16 cellular contexts compared by ENCODE assay signal in the genomic region with DNA sequence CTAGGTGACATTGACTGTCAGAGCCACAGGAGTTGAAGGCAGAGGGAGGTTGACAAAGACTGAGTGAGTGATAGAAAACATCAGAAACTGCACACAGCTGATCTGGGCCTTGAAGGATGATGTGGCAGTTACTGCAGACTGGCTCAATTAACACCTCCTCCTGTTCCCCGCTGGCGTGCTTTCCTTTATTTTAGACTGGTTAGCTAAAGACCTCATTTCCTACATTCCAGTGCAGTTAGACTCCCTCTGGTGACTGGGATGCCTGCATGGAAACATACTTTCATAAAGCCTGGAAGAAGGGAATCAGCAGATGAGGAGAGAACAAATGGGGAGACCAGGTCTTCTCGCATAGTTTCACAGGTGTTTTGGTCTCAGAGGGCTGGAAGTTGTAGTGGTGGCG. TPM values are rescaled to one million over a fixed set of nuclear protein-coding genes. Genes with fewer than 3 reads are reported as not detected.
A peak's percentile ranks its signal among the peaks of the same experiment; 100 is the strongest.
DNase-seq lines count a peak whose midpoint lies in the region; ATAC-seq and TF ChIP-seq lines count a peak whose summit lies in the region.
"Had no signal": no experiment of that assay in that cellular context is flagged by ENCODE, and none has a peak within 500 bp of the region (broad histone marks: within the 10 kb centered on the region; RNA-seq: fewer than 3 reads in every experiment).

No MANE protein-coding gene starts in this region.

- peak overlapping the region in 1 of 2 experiments; percentile 52; a peak in 2 of 4 replicates for H4K8ac ChIP-seq in IMR-90 (ENCODE audit: low read depth in 2 of 2, low read length in 2 of 2)
- H4K8ac ChIP-seq in mesendoderm (ENCODE audit: low read depth, low read length): no peak overlapping the region

- H2BK120ac ChIP-seq in IMR-90 (ENCODE audit: low read depth, low read length) (no peak overlapping the region), mesendoderm (ENCODE audit: low read depth, low read length) (no peak overlapping the region)

- peak overlapping the region; percentile 50 for H3K27ac Mint-ChIP-seq in endodermal cell
- H3K27ac Mint-ChIP-seq: CD4-positive, alpha-beta T cell had no signal

- H3K9ac ChIP-seq in IMR-90 (ENCODE audit: low read depth, low read length): no peak overlapping the region
- H3K9ac ChIP-seq in endodermal cell (ENCODE audit: extremely low read depth, low read length, poor library complexity, severe bottlenecking): no peak overlapping the region
- H3K9ac ChIP-seq in mesendoderm (ENCODE audit: low read length): no peak overlapping the region
- H3K9ac ChIP-seq: GM23248 had no signal

- no peaks in the 10 kb centered on the region for H3K27me3 Mint-ChIP-seq in endodermal cell (ENCODE audit: insufficient read depth)
- H3K27me3 Mint-ChIP-seq: CD4-positive, alpha-beta T cell had no signal

- H2BK15ac ChIP-seq in IMR-90 (ENCODE audit: low read depth, low read length): no peak overlapping the region
- no peak overlapping the region for H2BK15ac ChIP-seq in mesendoderm (replicated peaks; ENCODE audit: low read depth)

- no peak overlapping the region for H2BK20ac ChIP-seq in IMR-90 (ENCODE audit: low read depth, low read length)

- no peaks in the 10 kb centered on the region for H3K27me3 ChIP-seq in IMR-90 (ENCODE audit: control insufficient read depth, insufficient read depth, low read length)
- no peaks in the 10 kb centered on the region for H3K27me3 ChIP-seq in endodermal cell (ENCODE audit: control insufficient read depth, insufficient read depth, low read length, poor library complexity, severe bottlenecking)
- no peaks in the 10 kb centered on the region for H3K27me3 ChIP-seq in mesendoderm (ENCODE audit: insufficient read depth, low read length, poor library complexity)
- no peaks in the 10 kb centered on the region for H3K27me3 ChIP-seq in PC-9 (ENCODE audit: insufficient read depth, low read depth)

- H3K4me3 Mint-ChIP-seq in endodermal cell: no peak overlapping the region
- H3K4me3 Mint-ChIP-seq: CD4-positive, alpha-beta T cell; H9 had no signal

- DNase-seq in AG10803 (ENCODE audit: low read depth) (peak; percentile 41), IMR-90 (no peak), endodermal cell (peak; percentile 70), mesendoderm (peak; percentile 88), PC-9 (no peak), OCI-LY7 (ENCODE audit: low spot score) (no peak), NCI-H69 (lab: John Stamatoyannopoulos, UW) (no peak)
- DNase-seq: 8988T; C1 segment of cervical spinal cord; Calu3; CD4-positive, alpha-beta T cell; DMS 273 treated with DMSO at 0.1 percent for 48 hours; GM23248; H9 had no signal

- BruUV-seq in IMR-90 (replicated peaks; lab: Mats Ljungman, UMichigan): no TSS peak
- BruUV-seq in PC-9 (replicated peaks; lab: Mats Ljungman, UMichigan): no TSS peak
- no TSS peak for BruUV-seq in OCI-LY7 (replicated peaks; lab: Mats Ljungman, UMichigan)

- H3K4me1 ChIP-seq in IMR-90 (ENCODE audit: control insufficient read depth, insufficient read depth, low read length): peaks cover 2% of the 10 kb centered on the region; the same call in 1 of the 2 replicates
- peaks cover 3% of the 10 kb centered on the region for H3K4me1 ChIP-seq in endodermal cell (ENCODE audit: control insufficient read depth, insufficient read depth, low read length)
- H3K4me1 ChIP-seq in mesendoderm (ENCODE audit: control insufficient read depth, low read depth, low read length): peaks cover 3% of the 10 kb centered on the region
- H3K4me1 ChIP-seq in PC-9 (replicated peaks; ENCODE audit: insufficient read depth): no peaks in the 10 kb centered on the region
- no peaks in the 10 kb centered on the region for H3K4me1 ChIP-seq in OCI-LY7 (ENCODE audit: insufficient read depth, low read length, poor library complexity, severe bottlenecking)

- H3K14ac ChIP-seq in IMR-90 (replicated peaks; ENCODE audit: low read depth, low read length): 0 out of 2 replicates have a peak overlapping the region, but pooled peaks have one; percentile 15

- in situ Hi-C loops in IMR-90 (cut with MboI; ENCODE audit: low sequenced_read_pairs): no loop called here

- dilution Hi-C loops in IMR-90 (cut with HindIII; ENCODE audit: low sequenced_read_pairs, unreplicated experiment): no loop called here

- H4K91ac ChIP-seq in IMR-90 (ENCODE audit: insufficient read depth, low read depth, low read length): no peak overlapping the region

- H3K36me3 ChIP-seq in IMR-90 (ENCODE audit: control insufficient read depth, insufficient read depth, low read length): peaks cover 14% of the 10 kb centered on the region
- H3K36me3 ChIP-seq in endodermal cell (ENCODE audit: control insufficient read depth, insufficient read depth, low read length): peaks cover 41% of the 10 kb centered on the region
- no peaks in the 10 kb centered on the region for H3K36me3 ChIP-seq in mesendoderm (ENCODE audit: control insufficient read depth, insufficient read depth, low read length)
- H3K36me3 ChIP-seq in PC-9 (ENCODE audit: low read depth): no peaks in the 10 kb centered on the region
- peaks cover 47% of the 10 kb centered on the region for H3K36me3 ChIP-seq in OCI-LY7 (ENCODE audit: insufficient read depth, low read length)

- H3K4me3 ChIP-seq in AG10803 (ENCODE audit: low read length) (no peak overlapping the region), IMR-90 (ENCODE audit: insufficient read depth, low read depth, low read length) (no peak overlapping the region), endodermal cell (ENCODE audit: low read length) (no peak overlapping the region), mesendoderm (ENCODE audit: low read length) (no peak overlapping the region), PC-9 (no peak overlapping the region), OCI-LY7 (ENCODE audit: low read depth, low read length, poor library complexity, severe bottlenecking) (no peak overlapping the region)
- H3K4me3 ChIP-seq: GM23248 had no signal

- H3K9me3 Mint-ChIP-seq in endodermal cell: no peaks in the 10 kb centered on the region
- H3K9me3 Mint-ChIP-seq: CD4-positive, alpha-beta T cell; H9 had no signal

- no peak for TF ChIP-seq POLR2A in IMR-90 (IDR thresholded peaks at IDR 0.05; ENCODE audit: low read depth, low read length)

- H3K4me1 Mint-ChIP-seq in endodermal cell: peaks cover 18% of the 10 kb centered on the region
- H3K4me1 Mint-ChIP-seq: H9 had no signal

- intact Hi-C loops in IMR-90 (cut with micrococcal nuclease) (no loop called here), PC-9 (cut with micrococcal nuclease; ENCODE audit: unreplicated experiment) (no loop called here), OCI-LY7 (cut with micrococcal nuclease; ENCODE audit: unreplicated experiment) (no loop called here)

- peaks cover 34% of the 10 kb centered on the region for H3K36me3 Mint-ChIP-seq in endodermal cell (ENCODE audit: low read depth)

- no peak overlapping the region for H2AK9ac ChIP-seq in IMR-90 (replicated peaks; ENCODE audit: low read depth, low read length, poor library complexity)

- no peaks in the 10 kb centered on the region for H3K79me2 ChIP-seq in mesendoderm (ENCODE audit: control insufficient read depth, insufficient read depth, low read length)
- peaks cover 4% of the 10 kb centered on the region; the same call in 1 of the 2 replicates for H3K79me2 ChIP-seq in PC-9 (ENCODE audit: low read depth)
- H3K79me2 ChIP-seq in OCI-LY7 (ENCODE audit: insufficient read depth, low read depth, low read length): peaks cover 6% of the 10 kb centered on the region; the same call in 1 of the 2 replicates

- H3K79me1 ChIP-seq in IMR-90 (ENCODE audit: low read depth in 1 of 2, low read length in 2 of 2): peaks cover 22 to 37% of the 10 kb centered on the region in 2 experiments
- no peaks in the 10 kb centered on the region for H3K79me1 ChIP-seq in mesendoderm (ENCODE audit: low read length)

- H3K4me2 ChIP-seq in IMR-90 (ENCODE audit: low read depth, low read length) (no peak overlapping the region; the same call in 1 of the 2 replicates), mesendoderm (ENCODE audit: low read length) (no peak overlapping the region), PC-9 (no peak overlapping the region), OCI-LY7 (ENCODE audit: low read length) (no peak overlapping the region)

- H3K9me3 ChIP-seq in IMR-90 (ENCODE audit: control insufficient read depth, insufficient read depth, low read length): no peaks in the 10 kb centered on the region
- no peaks in the 10 kb centered on the region for H3K9me3 ChIP-seq in endodermal cell (ENCODE audit: control insufficient read depth, low read length)
- no peaks in the 10 kb centered on the region for H3K9me3 ChIP-seq in PC-9 (ENCODE audit: insufficient read depth, low read depth)
- no peaks in the 10 kb centered on the region for H3K9me3 ChIP-seq in OCI-LY7 (ENCODE audit: low read length)

- no peak overlapping the region for H2AK5ac ChIP-seq in IMR-90 (ENCODE audit: low read depth, low read length)
- H2AK5ac ChIP-seq in mesendoderm (ENCODE audit: low read length): no peak overlapping the region

- H2BK5ac ChIP-seq in IMR-90 (ENCODE audit: low read depth, low read length, poor library complexity, severe bottlenecking) (peak overlapping the region; percentile 30), mesendoderm (ENCODE audit: low read length) (no peak overlapping the region)

- H3K18ac ChIP-seq in IMR-90 (ENCODE audit: low read depth, low read length) (no peak overlapping the region; the same call in 1 of the 2 replicates), mesendoderm (ENCODE audit: low read length) (peak overlapping the region; percentile 51)

- H3K4ac ChIP-seq in IMR-90 (ENCODE audit: low read depth, low read length) (no peak overlapping the region), mesendoderm (ENCODE audit: low read depth, low read length) (no peak overlapping the region)

- H2AFZ ChIP-seq in IMR-90 (replicated peaks; ENCODE audit: low read length, poor library complexity): no peak overlapping the region
- H2AFZ ChIP-seq in PC-9: no peak overlapping the region
- H2AFZ ChIP-seq in OCI-LY7 (ENCODE audit: low read length): no peak overlapping the region
- H2AFZ ChIP-seq: GM23248 had no signal

- TF ChIP-seq CTCF in AG10803 (conservative IDR thresholded peaks at IDR 0.05; ENCODE audit: low read length) (peak; percentile 32), IMR-90 (conservative IDR thresholded peaks at IDR 0.05; ENCODE audit: low read depth, low read length) (no peak), endodermal cell (conservative IDR thresholded peaks at IDR 0.05) (no peak), PC-9 (conservative IDR thresholded peaks at IDR 0.05) (no peak), OCI-LY7 (conservative IDR thresholded peaks at IDR 0.05; ENCODE audit: low read length) (no peak)

- H3K9me2 ChIP-seq in PC-9 (ENCODE audit: insufficient read depth) (no peaks in the 10 kb centered on the region), OCI-LY7 (ENCODE audit: insufficient read depth, low read length) (no peaks in the 10 kb centered on the region)

- H4K5ac ChIP-seq in IMR-90 (ENCODE audit: low read depth, low read length): no peak overlapping the region; the same call in 1 of the 2 replicates
- H4K5ac ChIP-seq in mesendoderm (ENCODE audit: low read length): no peak overlapping the region

- H4K20me1 ChIP-seq in IMR-90 (ENCODE audit: insufficient read depth, low read length): no peaks in the 10 kb centered on the region
- no peaks in the 10 kb centered on the region for H4K20me1 ChIP-seq in PC-9 (ENCODE audit: insufficient read depth)
- no peaks in the 10 kb centered on the region for H4K20me1 ChIP-seq in OCI-LY7 (ENCODE audit: insufficient read depth, low read length)

- H3K23ac ChIP-seq in IMR-90 (ENCODE audit: low read depth, low read length): no peak overlapping the region; the same call in 1 of the 2 replicates
- no peak overlapping the region for H3K23ac ChIP-seq in mesendoderm (ENCODE audit: low read length)

- WGBS in IMR-90 (ENCODE audit: extremely low coverage in 2 of 2, insufficient read length in 1 of 2), 2 experiments: no CpG with 5 or more reads among the region's 4 CpGs
- 80 to 89% methylated on average over 1 to 4 of the region's 4 CpGs for WGBS in endodermal cell (ENCODE audit: insufficient coverage in 1 of 2, insufficient read length in 1 of 2), 2 experiments
- WGBS in mesendoderm (ENCODE audit: extremely low coverage, insufficient coverage, low lambda C conversion rate): no CpG with 5 or more reads among the region's 4 CpGs

- peak; percentile 46; the same call in 1 of the 2 replicates for ATAC-seq in IMR-90 (ENCODE audit: low read depth)
- no peak for ATAC-seq in HG03039 (IDR thresholded peaks at IDR 0.05; ENCODE audit: unreplicated experiment)
- ATAC-seq: HepG2 had no signal

- H3K27ac ChIP-seq in IMR-90 (ENCODE audit: insufficient read depth, low read length) (no peak overlapping the region), endodermal cell (ENCODE audit: low read depth, low read length) (no peak overlapping the region), mesendoderm (ENCODE audit: low read depth, low read length) (peak overlapping the region; percentile 70), PC-9 (no peak overlapping the region), OCI-LY7 (ENCODE audit: low read depth, low read length, poor library complexity, severe bottlenecking) (no peak overlapping the region)
- H3K27ac ChIP-seq: GM23248 had no signal

- CTCF ChIA-PET in IMR-90 (lab: Yijun Ruan, JAX) (no interaction called here), PC-9 (lab: Charles Lee) (no interaction called here), OCI-LY7 (lab: Charles Lee; ENCODE audit: unreplicated experiment) (no interaction called here)

- H3K9me1 ChIP-seq in IMR-90 (ENCODE audit: insufficient read depth, low read length): no peaks in the 10 kb centered on the region

- TF ChIP-seq RAD21 in IMR-90 (IDR thresholded peaks at IDR 0.05; ENCODE audit: low read length): no peak

- no peak overlapping the region for H3K56ac ChIP-seq in IMR-90 (ENCODE audit: extremely low read depth, insufficient read depth, low read length)
- H3K56ac ChIP-seq in mesendoderm (ENCODE audit: low read length): no peak overlapping the region

- no peaks in the 10 kb centered on the region for H3F3A ChIP-seq in PC-9 (ENCODE audit: insufficient read depth, low read depth)

- POLR2A ChIA-PET in IMR-90 (lab: Charles Lee; ENCODE audit: unreplicated experiment): no interaction called here
- POLR2A ChIA-PET in PC-9 (lab: Charles Lee; ENCODE audit: unreplicated experiment): no interaction called here
- POLR2A ChIA-PET in OCI-LY7 (lab: Charles Lee): interaction anchor here (0.6 kb wide), 1 partner anchor 675 kb away, joined by 4 read pairs; no protein-coding TSS in a partner anchor

RNA-seq across cellular contexts. Expression of gene TPGS2, which starts 7.1 kb away (rescaled TPM):
- 151 and 201 TPM in 2 replicates for total RNA-seq in IMR-90 (2012; rRNA removed)
- 272 and 294 TPM in 2 replicates for polyA plus RNA-seq in IMR-90 (2012; rRNA removed)
- polyA plus RNA-seq in IMR-90 (2012; cell fraction: cytosol; rRNA removed): 136 and 173 TPM in 2 replicates
- polyA plus RNA-seq in IMR-90 (2012; cell fraction: nucleus; rRNA removed; ENCODE audit: low replicate concordance): 41.7 and 85.9 TPM in 2 replicates
- total RNA-seq in endodermal cell: 100 to 1,000 TPM; 117 to 128 TPM
- polyA plus RNA-seq in endodermal cell (2013, experiment 1 of 2): 194 TPM
- polyA plus RNA-seq in endodermal cell (2013, experiment 2 of 2): 184 TPM
- 155 TPM for polyA plus RNA-seq in mesendoderm (2013, experiment 1 of 2)
- 161 TPM for polyA plus RNA-seq in mesendoderm (2013, experiment 2 of 2)
- total RNA-seq in PC-9 (2021): 59.5 and 62.6 TPM in 2 replicates
- total RNA-seq in OCI-LY7 (2014; rRNA removed; shearing (Covaris generic)): 35.7 and 44.8 TPM in 2 replicates
- total RNA-seq in OCI-LY7 (2022): 55.1 and 65.5 TPM in 2 replicates

RNA-seq across cellular contexts. Expression of gene KIAA1328, which starts 7.2 kb away (rescaled TPM):
- 7.0 and 7.2 TPM in 2 replicates for total RNA-seq in IMR-90 (2012; rRNA removed)
- 2.3 and 2.4 TPM in 2 replicates for polyA plus RNA-seq in IMR-90 (2012; rRNA removed)
- polyA plus RNA-seq in IMR-90 (2012; cell fraction: cytosol; rRNA removed): 0.57 and 1.0 TPM in 2 replicates
- 1.5 and 8.7 TPM in 2 replicates for polyA plus RNA-seq in IMR-90 (2012; cell fraction: nucleus; rRNA removed; ENCODE audit: low replicate concordance)
- 1 to 10 TPM; 7.6 to 8.4 TPM for total RNA-seq in endodermal cell
- 7.5 TPM for polyA plus RNA-seq in endodermal cell (2013, experiment 1 of 2)
- polyA plus RNA-seq in endodermal cell (2013, experiment 2 of 2): 7.3 TPM
- polyA plus RNA-seq in mesendoderm (2013, experiment 1 of 2): 2.8 TPM
- polyA plus RNA-seq in mesendoderm (2013, experiment 2 of 2): 3.1 TPM
- 4.0 and 6.5 TPM in 2 replicates for total RNA-seq in PC-9 (2021)
- 3.0 and 4.4 TPM in 2 replicates for total RNA-seq in OCI-LY7 (2014; rRNA removed; shearing (Covaris generic))
- 5.8 and 8.0 TPM in 2 replicates for total RNA-seq in OCI-LY7 (2022)

Comparison
In these comparisons a context has a peak if more than half of its experiments do, and no peak if none do; other contexts are left out.
1. DNase-seq: peak in AG10803 (single experiment), endodermal cell (single experiment) and mesendoderm (single experiment); none in IMR-90 (single experiment), PC-9 (0 of 2), OCI-LY7 (single experiment) and NCI-H69 (single experiment).